16 cellular contexts compared by ENCODE assay signal in genomic region chrX:153592966-153593688, GRCh38.
DNase-seq lines count a peak whose midpoint lies in the region; ATAC-seq and TF ChIP-seq lines count a peak whose summit lies in the region.
"Had no signal": no experiment of that assay in that cellular context is flagged by ENCODE, and none has a peak within 500 bp of the region (broad histone marks: within the 10 kb centered on the region; RNA-seq: fewer than 3 reads in every experiment).

No MANE protein-coding gene starts in this region.

- no peak for TF ChIP-seq POLR2A in GM18505 (IDR thresholded peaks at IDR 0.05; ENCODE audit: borderline replicate concordance, extremely low read depth, insufficient read depth, insufficient read length)

- no peak for ATAC-seq in stimulated activated memory B cell treated with anti-CD40 and anti-IgM and Interleukin-4, amounts not matched to agents 10 μg/mL and 1 μg/mL and 100 μg/mL, for 72 hours
- ATAC-seq in GM18505 (IDR thresholded peaks at IDR 0.05; ENCODE audit: unreplicated experiment) = no peak
- ATAC-seq: CD8-positive, alpha-beta T cell had no signal

- H3K4me3 Mint-ChIP-seq in stimulated activated memory B cell treated with anti-CD40 and anti-IgM and Interleukin-4, amounts not matched to agents 10 μg/mL and 1 μg/mL and 100 μg/mL, for 72 hours = no peak overlapping the region
- H3K4me3 Mint-ChIP-seq: CD8-positive, alpha-beta T cell had no signal

- H3K4me1 Mint-ChIP-seq in stimulated activated memory B cell treated with anti-CD40 and anti-IgM and Interleukin-4, amounts not matched to agents 10 μg/mL and 1 μg/mL and 100 μg/mL, for 72 hours = peaks cover 53% of the 10 kb centered on the region

- peak overlapping the region; percentile 32 for H3K27ac Mint-ChIP-seq in stimulated activated memory B cell treated with anti-CD40 and anti-IgM and Interleukin-4, amounts not matched to agents 10 μg/mL and 1 μg/mL and 100 μg/mL, for 72 hours
- H3K27ac Mint-ChIP-seq: CD8-positive, alpha-beta T cell had no signal

- H3K27me3 Mint-ChIP-seq in stimulated activated memory B cell treated with anti-CD40 and anti-IgM and Interleukin-4, amounts not matched to agents 10 μg/mL and 1 μg/mL and 100 μg/mL, for 72 hours = no peaks in the 10 kb centered on the region

- peak in 2 of 3 experiments; percentile 16 to 70 for DNase-seq in NCI-H1417 (lab: John Stamatoyannopoulos, UW)
- DNase-seq in NCI-H1417 treated with DMSO at 0.1 percent for 48 hours (lab: John Stamatoyannopoulos, UW) = no peak
- peak in 37 of 56 donors; percentile 2 to 75 (median 29) for DNase-seq in amygdala (lab: John Stamatoyannopoulos, UW)
- DNase-seq in hypothalamus (lab: John Stamatoyannopoulos, UW) = peak in 36 of 51 donors; percentile 2 to 69 (median 20)
- no peak for DNase-seq in NCI-H1694 (lab: John Stamatoyannopoulos, UW)
- DNase-seq in activated CD4-positive, alpha-beta T cell treated with anti-CD3 and anti-CD28 coated beads for 48 hours = no peak
- DNase-seq: 8988T; activated CD8-positive, alpha-beta memory T cell treated with anti-CD3 and anti-CD28 coated beads for 24 hours; activated naive CD4-positive, alpha-beta T cell; CD8-positive, alpha-beta T cell; foreskin melanocyte; Karpas-422; stimulated activated CD4-positive, alpha-beta T cell treated with anti-CD3 and anti-CD28 coated beads, Interleukin-2, amount 100 ng/mL, for 24 hours; upper lobe of left lung had no signal

- no peaks in the 10 kb centered on the region for H3K9me3 Mint-ChIP-seq in stimulated activated memory B cell treated with anti-CD40 and anti-IgM and Interleukin-4, amounts not matched to agents 10 μg/mL and 1 μg/mL and 100 μg/mL, for 72 hours
- H3K9me3 Mint-ChIP-seq: CD8-positive, alpha-beta T cell had no signal

- peaks cover 28% of the 10 kb centered on the region for H3K36me3 Mint-ChIP-seq in stimulated activated memory B cell treated with anti-CD40 and anti-IgM and Interleukin-4, amounts not matched to agents 10 μg/mL and 1 μg/mL and 100 μg/mL, for 72 hours

Comparison
In these comparisons a context has a peak if more than half of its experiments do, and no peak if none do; other contexts are left out.
1. DNase-seq: peak in NCI-H1417 (2 of 3), amygdala (37 of 56) and hypothalamus (36 of 51); none in NCI-H1417 treated with DMSO at 0.1 percent for 48 hours (single experiment), NCI-H1694 (single experiment) and activated CD4-positive, alpha-beta T cell treated with anti-CD3 and anti-CD28 coated beads for 48 hours (single experiment).